1 cellular context compared by ENCODE assay signal in the genomic region with DNA sequence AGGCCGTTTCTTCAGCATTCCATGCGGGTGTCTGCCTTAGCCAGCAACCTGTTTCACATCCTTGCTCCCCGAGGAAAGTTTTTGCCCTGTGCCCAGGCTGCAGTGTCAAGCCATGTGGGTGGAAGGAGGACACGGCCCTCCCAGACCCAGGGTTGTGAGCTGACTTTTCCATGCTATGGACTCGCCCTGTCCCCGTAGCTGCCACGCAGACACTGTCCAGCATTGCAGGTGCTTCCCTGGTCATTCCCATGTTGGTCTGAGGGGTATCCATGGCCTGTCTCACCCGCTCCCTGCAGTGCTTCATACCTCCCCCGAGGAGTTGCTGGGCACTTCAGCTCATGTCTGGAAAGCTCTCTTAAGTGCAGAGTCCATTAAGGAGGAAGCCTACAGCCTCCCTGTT.
TF ChIP-seq lines count a peak whose summit lies in the region.

No MANE protein-coding gene starts in this region.

TF ChIP-seq in SK-N-SH treated with all-trans-retinoic acid at 6 μM for 48 hours, 23 proteins besides CTCF, POLR2A, EP300 and RAD21 (continued from another document):
- TF ChIP-seq, protein P1, sequence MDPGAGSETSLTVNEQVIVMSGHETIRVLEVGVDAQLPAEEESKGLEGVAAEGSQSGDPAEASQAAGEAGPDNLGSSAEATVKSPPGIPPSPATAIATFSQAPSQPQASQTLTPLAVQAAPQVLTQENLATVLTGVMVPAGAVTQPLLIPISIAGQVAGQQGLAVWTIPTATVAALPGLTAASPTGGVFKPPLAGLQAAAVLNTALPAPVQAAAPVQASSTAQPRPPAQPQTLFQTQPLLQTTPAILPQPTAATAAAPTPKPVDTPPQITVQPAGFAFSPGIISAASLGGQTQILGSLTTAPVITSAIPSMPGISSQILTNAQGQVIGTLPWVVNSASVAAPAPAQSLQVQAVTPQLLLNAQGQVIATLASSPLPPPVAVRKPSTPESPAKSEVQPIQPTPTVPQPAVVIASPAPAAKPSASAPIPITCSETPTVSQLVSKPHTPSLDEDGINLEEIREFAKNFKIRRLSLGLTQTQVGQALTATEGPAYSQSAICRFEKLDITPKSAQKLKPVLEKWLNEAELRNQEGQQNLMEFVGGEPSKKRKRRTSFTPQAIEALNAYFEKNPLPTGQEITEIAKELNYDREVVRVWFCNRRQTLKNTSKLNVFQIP (CRISPR knock-in tag; IDR thresholded peaks at IDR 0.05; ENCODE audit: borderline replicate concordance, low read depth): no peak
- TF ChIP-seq ZNF565 (CRISPR knock-in tag; conservative IDR thresholded peaks at IDR 0.05; ENCODE audit: low read depth): no peak
- no peak for TF ChIP-seq CSDC2 (CRISPR knock-in tag; IDR thresholded peaks at IDR 0.05)
- no peak for TF ChIP-seq ZFP3 (CRISPR knock-in tag; IDR thresholded peaks at IDR 0.05)
- TF ChIP-seq PPARA (CRISPR knock-in tag; IDR thresholded peaks at IDR 0.05; ENCODE audit: borderline replicate concordance): no peak
- TF ChIP-seq, protein P2, sequence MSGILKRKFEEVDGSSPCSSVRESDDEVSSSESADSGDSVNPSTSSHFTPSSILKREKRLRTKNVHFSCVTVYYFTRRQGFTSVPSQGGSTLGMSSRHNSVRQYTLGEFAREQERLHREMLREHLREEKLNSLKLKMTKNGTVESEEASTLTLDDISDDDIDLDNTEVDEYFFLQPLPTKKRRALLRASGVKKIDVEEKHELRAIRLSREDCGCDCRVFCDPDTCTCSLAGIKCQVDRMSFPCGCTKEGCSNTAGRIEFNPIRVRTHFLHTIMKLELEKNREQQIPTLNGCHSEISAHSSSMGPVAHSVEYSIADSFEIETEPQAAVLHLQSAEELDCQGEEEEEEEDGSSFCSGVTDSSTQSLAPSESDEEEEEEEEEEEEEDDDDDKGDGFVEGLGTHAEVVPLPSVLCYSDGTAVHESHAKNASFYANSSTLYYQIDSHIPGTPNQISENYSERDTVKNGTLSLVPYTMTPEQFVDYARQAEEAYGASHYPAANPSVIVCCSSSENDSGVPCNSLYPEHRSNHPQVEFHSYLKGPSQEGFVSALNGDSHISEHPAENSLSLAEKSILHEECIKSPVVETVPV (CRISPR knock-in tag; IDR thresholded peaks at IDR 0.05): no peak
- TF ChIP-seq GLIS3 (CRISPR knock-in tag; IDR thresholded peaks at IDR 0.05): no peak
- TF ChIP-seq ARNTL (CRISPR knock-in tag; IDR thresholded peaks at IDR 0.05; ENCODE audit: borderline replicate concordance, low read depth): no peak
TF ChIP-seq in SK-N-SH treated with all-trans-retinoic acid at 6 μM for 48 hours: peak in this region for 0.
